Comparison of ENCODE assay signal across 2 cellular contexts in the genomic region with DNA sequence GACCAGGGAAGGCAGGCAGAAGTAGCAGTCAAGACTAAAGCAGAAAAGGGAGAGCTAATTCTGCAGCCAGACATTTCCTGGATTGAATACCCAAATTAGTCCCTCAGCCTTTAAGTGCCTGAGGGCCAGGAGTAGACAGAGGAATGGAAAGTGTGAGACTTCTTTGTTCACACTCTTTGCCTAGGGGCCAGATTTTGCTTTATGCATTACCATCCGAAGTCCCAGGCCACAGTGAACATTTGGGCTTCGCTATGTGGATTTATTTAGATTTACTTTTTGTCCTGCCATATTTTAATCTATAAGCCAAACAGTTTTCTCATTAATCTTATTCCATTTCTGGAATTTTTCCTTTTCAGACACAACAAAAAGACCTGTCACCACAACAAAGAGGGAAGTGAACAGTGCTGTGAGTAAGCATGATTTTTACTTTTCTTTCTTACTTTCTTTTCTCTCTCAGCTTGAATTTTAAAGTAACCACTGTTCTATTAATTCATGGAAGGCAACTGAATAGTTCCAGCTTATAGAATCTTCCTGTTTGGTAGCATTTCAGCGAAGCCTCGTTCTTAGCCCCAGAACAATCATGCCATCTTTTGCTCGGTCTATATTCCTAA.
A peak's percentile ranks its signal among the peaks of the same experiment; 100 is the strongest.
TF ChIP-seq lines count a peak whose summit lies in the region.

No MANE protein-coding gene starts in this region.

TF ChIP-seq in IMR-90, 13 proteins besides CTCF, POLR2A, EP300 and RAD21:
- TF ChIP-seq, protein P1, sequence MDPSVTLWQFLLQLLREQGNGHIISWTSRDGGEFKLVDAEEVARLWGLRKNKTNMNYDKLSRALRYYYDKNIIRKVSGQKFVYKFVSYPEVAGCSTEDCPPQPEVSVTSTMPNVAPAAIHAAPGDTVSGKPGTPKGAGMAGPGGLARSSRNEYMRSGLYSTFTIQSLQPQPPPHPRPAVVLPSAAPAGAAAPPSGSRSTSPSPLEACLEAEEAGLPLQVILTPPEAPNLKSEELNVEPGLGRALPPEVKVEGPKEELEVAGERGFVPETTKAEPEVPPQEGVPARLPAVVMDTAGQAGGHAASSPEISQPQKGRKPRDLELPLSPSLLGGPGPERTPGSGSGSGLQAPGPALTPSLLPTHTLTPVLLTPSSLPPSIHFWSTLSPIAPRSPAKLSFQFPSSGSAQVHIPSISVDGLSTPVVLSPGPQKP (IDR thresholded peaks at IDR 0.05; ENCODE audit: borderline replicate concordance, low read depth, low read length) = no peak
- no peak for TF ChIP-seq NFE2L2 (IDR thresholded peaks at IDR 0.05; ENCODE audit: low read depth, low read length)
- no peak for TF ChIP-seq CHD1 (IDR thresholded peaks at IDR 0.05; ENCODE audit: low read depth, low read length)
- TF ChIP-seq RFX5 (IDR thresholded peaks at IDR 0.05; ENCODE audit: low read depth, low read length) = no peak
- no peak for TF ChIP-seq MAZ (IDR thresholded peaks at IDR 0.05; ENCODE audit: borderline replicate concordance, low read depth, low read length)
- TF ChIP-seq MXI1 (IDR thresholded peaks at IDR 0.05; ENCODE audit: borderline replicate concordance, low read depth, low read length) = no peak
- no peak for TF ChIP-seq SMC3 (IDR thresholded peaks at IDR 0.05; ENCODE audit: low read depth, low read length)
- TF ChIP-seq, protein P2, sequence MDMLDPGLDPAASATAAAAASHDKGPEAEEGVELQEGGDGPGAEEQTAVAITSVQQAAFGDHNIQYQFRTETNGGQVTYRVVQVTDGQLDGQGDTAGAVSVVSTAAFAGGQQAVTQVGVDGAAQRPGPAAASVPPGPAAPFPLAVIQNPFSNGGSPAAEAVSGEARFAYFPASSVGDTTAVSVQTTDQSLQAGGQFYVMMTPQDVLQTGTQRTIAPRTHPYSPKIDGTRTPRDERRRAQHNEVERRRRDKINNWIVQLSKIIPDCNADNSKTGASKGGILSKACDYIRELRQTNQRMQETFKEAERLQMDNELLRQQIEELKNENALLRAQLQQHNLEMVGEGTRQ (IDR thresholded peaks at IDR 0.05; ENCODE audit: low read depth, low read length) = no peak
- TF ChIP-seq CEBPB (IDR thresholded peaks at IDR 0.05; ENCODE audit: low read depth, low read length) = no peak
- no peak for TF ChIP-seq RCOR1 (IDR thresholded peaks at IDR 0.05; ENCODE audit: insufficient replicate concordance, low read length)
- TF ChIP-seq BHLHE40 (IDR thresholded peaks at IDR 0.05; ENCODE audit: low read depth, low read length) = no peak
- no peak for TF ChIP-seq FOS (IDR thresholded peaks at IDR 0.05; ENCODE audit: low read depth, low read length)
- no peak for TF ChIP-seq MAFK (IDR thresholded peaks at IDR 0.05; ENCODE audit: low read depth, low read length)

TF ChIP-seq in GM12878, 131 proteins besides CTCF, POLR2A, EP300 and RAD21:
- no peak for TF ChIP-seq ATF2 (IDR thresholded peaks at IDR 0.05; ENCODE audit: low read length)
- peak; percentile 52 for TF ChIP-seq RELB (IDR thresholded peaks at IDR 0.05; ENCODE audit: low read depth)
- TF ChIP-seq IKZF1 (conservative IDR thresholded peaks at IDR 0.05) = 0 out of 2 replicates have a peak, but pooled peaks have one; percentile 20
- TF ChIP-seq ATF7 (IDR thresholded peaks at IDR 0.05; ENCODE audit: low read depth) = no peak
- TF ChIP-seq RUNX3 (IDR thresholded peaks at IDR 0.05; ENCODE audit: low read length) = peak; percentile 56; the same call in 1 of the 2 replicates
- no peak for TF ChIP-seq USF1 (IDR thresholded peaks at IDR 0.05; ENCODE audit: borderline replicate concordance, extremely low read length, insufficient read depth, low read depth, low read length)
- no peak for TF ChIP-seq ASH2L (IDR thresholded peaks at IDR 0.05; ENCODE audit: borderline replicate concordance, low read depth)
- no peak for TF ChIP-seq ZNF592 (IDR thresholded peaks at IDR 0.05)
- TF ChIP-seq GABPA (IDR thresholded peaks at IDR 0.05; ENCODE audit: low read depth) = no peak
- TF ChIP-seq SPI1 (IDR thresholded peaks at IDR 0.05; ENCODE audit: borderline replicate concordance, insufficient read depth, low read depth, low read length) = peak; percentile 67
- TF ChIP-seq CHD1 (IDR thresholded peaks at IDR 0.05; ENCODE audit: low read depth, low read length) = no peak
- no peak for TF ChIP-seq FOXK2 (IDR thresholded peaks at IDR 0.05)
- TF ChIP-seq SKIL (IDR thresholded peaks at IDR 0.05; ENCODE audit: low read depth, poor library complexity, severe bottlenecking) = peak; percentile 90
- peak; percentile 40 to 49; a peak in 2 of 4 replicates for TF ChIP-seq IKZF2 (IDR thresholded peaks at IDR 0.05)
- TF ChIP-seq ZNF24 (IDR thresholded peaks at IDR 0.05) = 0 out of 2 replicates have a peak, but pooled peaks have one; percentile 24
- TF ChIP-seq WRNIP1 (IDR thresholded peaks at IDR 0.05; ENCODE audit: borderline replicate concordance, low read depth, low read length) = no peak
